8 cellular contexts compared by ENCODE assay signal in the genomic region with DNA sequence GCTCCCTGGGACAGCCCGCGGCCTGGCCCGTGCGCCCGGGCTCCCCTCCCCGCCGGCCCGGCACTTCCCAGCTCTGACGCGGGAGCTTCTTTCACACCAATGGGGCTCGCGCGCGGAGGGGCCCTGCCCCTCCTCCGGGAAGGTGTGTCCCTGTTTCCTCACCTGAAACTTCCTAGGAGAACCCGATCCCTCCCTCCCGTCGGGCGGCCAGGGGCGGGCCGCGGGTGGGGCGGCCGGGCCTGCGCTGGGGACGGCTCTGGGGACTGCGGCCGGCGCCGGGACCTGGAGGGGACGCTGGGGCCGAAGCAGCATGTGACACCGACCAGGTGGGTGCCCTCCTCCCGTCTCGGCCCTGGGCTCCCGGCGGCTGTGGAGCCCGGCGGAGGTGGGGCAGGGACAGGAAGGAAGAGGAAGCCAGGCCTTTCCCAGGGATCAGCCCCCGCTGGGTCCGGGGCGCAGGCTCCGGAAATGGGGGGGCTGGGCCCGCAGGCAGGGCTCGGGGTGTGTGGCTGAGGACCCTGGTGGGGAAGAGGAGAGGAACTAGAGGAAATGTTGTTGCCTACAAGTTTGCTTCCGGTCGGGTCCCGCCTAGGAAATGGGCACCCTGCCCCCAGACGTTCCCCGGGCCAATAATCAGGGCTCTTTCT. TPM values are rescaled to one million over a fixed set of nuclear protein-coding genes. Genes with fewer than 3 reads are reported as not detected.
DNase-seq lines count a peak whose midpoint lies in the region; ATAC-seq and TF ChIP-seq lines count a peak whose summit lies in the region.
"Not testable (repeated sequence)": the region's sequence is repeated elsewhere in the genome, so short reads cannot be mapped to it uniquely, and the experiment has no call there.

A gene (plus strand): TSS at position 227 of the 647 bp plus-strand sequence. CDS start 7,268 bp downstream, outside the sequence.

- not testable (repeated sequence) for H3K4me1 Mint-ChIP-seq in activated T-helper 17 cell treated with anti-CD3 and anti-CD28 coated beads, Interleukin-2, amount 50 U/mL, for 72 hours
- peaks cover 11 to 24% (median 15%) of the 10 kb centered on the region in 3 donors for H3K4me1 Mint-ChIP-seq in naive B cell

- not testable (repeated sequence) for H3K27me3 ChIP-seq in HUES64 (ENCODE audit: insufficient read depth, low read length); upper lobe of left lung

- H3K27ac Mint-ChIP-seq in activated T-helper 17 cell treated with anti-CD3 and anti-CD28 coated beads, Interleukin-2, amount 50 U/mL, for 72 hours = peak within 1 kb of the TSS; percentile 80
- H3K27ac Mint-ChIP-seq in naive B cell = peak within 1 kb of the TSS; percentile 58 to 93 (median 80)

- H3K9me3 ChIP-seq in HUES64 (ENCODE audit: insufficient read depth, low read depth, low read length); upper lobe of left lung: not testable (repeated sequence)

- not testable (repeated sequence) for TF ChIP-seq POLR2A in upper lobe of left lung (IDR thresholded peaks at IDR 0.05)

- not testable (repeated sequence) for H3K9ac ChIP-seq in HUES64 (ENCODE audit: low read depth, low read length)

- not testable (repeated sequence) for H3K36me3 Mint-ChIP-seq in activated T-helper 17 cell treated with anti-CD3 and anti-CD28 coated beads, Interleukin-2, amount 50 U/mL, for 72 hours (ENCODE audit: low read depth); naive B cell

- H3K9me3 Mint-ChIP-seq in activated T-helper 17 cell treated with anti-CD3 and anti-CD28 coated beads, Interleukin-2, amount 50 U/mL, for 72 hours; naive B cell: not testable (repeated sequence)

- no CpG with 5 or more reads among the region's 50 CpGs for WGBS in HUES64
- WGBS in upper lobe of left lung, 2 donors = no CpG with 5 or more reads among the region's 50 CpGs

- H3K27ac ChIP-seq in HUES64 (ENCODE audit: low read depth, low read length); upper lobe of left lung: not testable (repeated sequence)

- TF ChIP-seq CTCF in fibroblast of pulmonary artery (IDR thresholded peaks at IDR 0.05; ENCODE audit: low read length, missing control alignments); upper lobe of left lung (IDR thresholded peaks at IDR 0.05): not testable (repeated sequence)

- DNase-seq in fibroblast of pulmonary artery (ENCODE audit: low read depth); naive B cell; upper lobe of left lung: not testable (repeated sequence)

- not testable (repeated sequence) for H3K27me3 Mint-ChIP-seq in activated T-helper 17 cell treated with anti-CD3 and anti-CD28 coated beads, Interleukin-2, amount 50 U/mL, for 72 hours; naive B cell

- not testable (repeated sequence) for H3K4me1 ChIP-seq in HUES64 (ENCODE audit: insufficient read depth, low read length); upper lobe of left lung

- not testable (repeated sequence) for H3K36me3 ChIP-seq in HUES64 (ENCODE audit: insufficient read depth, low read length); upper lobe of left lung

- TF ChIP-seq EP300 in upper lobe of left lung (IDR thresholded peaks at IDR 0.05) = not testable (repeated sequence)

- peak within 1 kb of the TSS; percentile 83 for H3K4me3 Mint-ChIP-seq in activated T-helper 17 cell treated with anti-CD3 and anti-CD28 coated beads, Interleukin-2, amount 50 U/mL, for 72 hours
- peak within 1 kb of the TSS; percentile 83 to 94 (median 90) for H3K4me3 Mint-ChIP-seq in naive B cell

- ATAC-seq in GM18858 (IDR thresholded peaks at IDR 0.05; ENCODE audit: unreplicated experiment) (peak; percentile 55), GM21529 (IDR thresholded peaks at IDR 0.05; ENCODE audit: unreplicated experiment) (peak; percentile 73), HG03025 (IDR thresholded peaks at IDR 0.05; ENCODE audit: low FRiP score, unreplicated experiment) (peak; percentile 69), naive B cell (ENCODE audit: low read depth in 2 of 2) (peak; percentile 74 to 76), upper lobe of left lung (ENCODE audit: low FRiP score in 2 of 2) (peak; percentile 91 to 95)
- peak; percentile 88 for ATAC-seq in activated T-helper 17 cell treated with anti-CD3 and anti-CD28 coated beads, Interleukin-2, amount 50 U/mL, for 72 hours (replicated peaks)

- peak within 1 kb of the TSS; percentile 51 for H3K4me3 ChIP-seq in HUES64 (ENCODE audit: low read length)
- H3K4me3 ChIP-seq in fibroblast of pulmonary artery (replicated peaks; ENCODE audit: low read depth, low read length) = peak within 1 kb of the TSS; percentile 43
- H3K4me3 ChIP-seq in upper lobe of left lung = peak within 1 kb of the TSS in 1 of 4 donors; percentile 32

RNA-seq across cellular contexts. Expression of the gene that starts here (rescaled TPM):
- polyA plus RNA-seq in HUES64 (2013, experiment 1 of 2) = 15.9 TPM
- polyA plus RNA-seq in HUES64 (2013, experiment 2 of 2) = 12.2 TPM
- 10 to 100 TPM in 1 of 2 donors, 1 to 10 TPM in 1; 8.2 to 17.6 TPM for total RNA-seq in activated T-helper 17 cell treated with anti-CD3 and anti-CD28 coated beads, Interleukin-2, amount 50 U/mL, for 72 hours
- 1 to 10 TPM in 5 of 6 donors, not detected in 1; 1.3 to 5.7 (median 1.9) TPM for polyA plus RNA-seq in naive B cell (ENCODE audit: low read depth in 6 of 6)
- 10 to 100 TPM; 22.0 to 54.2 (median 29.2) TPM for total RNA-seq in upper lobe of left lung
